ENCODE assay signal across 1 cellular context in genomic region chr18:773980-774624, GRCh38.
TF ChIP-seq lines count a peak whose summit lies in the region.

No MANE protein-coding gene starts in this region.

TF ChIP-seq in K562, 482 proteins besides CTCF, POLR2A, EP300 and RAD21 (continued from another document and continues in another):
- TF ChIP-seq ZNF512 (tag; IDR thresholded peaks at IDR 0.05) = no peak
- TF ChIP-seq TAF7 (tag; IDR thresholded peaks at IDR 0.05) = no peak
- no peak for TF ChIP-seq EHMT2 (IDR thresholded peaks at IDR 0.05)
- no peak for TF ChIP-seq PYGO2 (tag; IDR thresholded peaks at IDR 0.05)
- TF ChIP-seq ATF6 (CRISPR knock-in tag; IDR thresholded peaks at IDR 0.05) = no peak
- TF ChIP-seq ZNF764 (CRISPR knock-in tag; IDR thresholded peaks at IDR 0.05; ENCODE audit: low read depth) = no peak
- TF ChIP-seq ZNF217 (CRISPR knock-in tag; IDR thresholded peaks at IDR 0.05) = no peak
- no peak for TF ChIP-seq HMGN3 (IDR thresholded peaks at IDR 0.05; ENCODE audit: borderline replicate concordance, extremely low read depth, insufficient read length, low read depth, low read length)
- TF ChIP-seq REST (CRISPR knock-in tag; IDR thresholded peaks at IDR 0.05; ENCODE audit: low read depth) = no peak
- no peak for TF ChIP-seq ZNF644 (tag; IDR thresholded peaks at IDR 0.05; ENCODE audit: low read depth)
- TF ChIP-seq PRMT5 (CRISPR knock-in tag; IDR thresholded peaks at IDR 0.05) = no peak
- no peak for TF ChIP-seq ZNF140 (CRISPR knock-in tag; IDR thresholded peaks at IDR 0.05)
- peak; percentile 15 for TF ChIP-seq POLR2B (IDR thresholded peaks at IDR 0.05; ENCODE audit: low read depth, partially characterized antibody)
- TF ChIP-seq HOMEZ (CRISPR knock-in tag; IDR thresholded peaks at IDR 0.05) = no peak
- no peak for TF ChIP-seq STAG1 (CRISPR knock-in tag; IDR thresholded peaks at IDR 0.05; ENCODE audit: borderline replicate concordance)
- TF ChIP-seq PHF8 (IDR thresholded peaks at IDR 0.05; ENCODE audit: borderline replicate concordance, low read length) = no peak; the same call in 1 of the 2 replicates
- TF ChIP-seq CHD2 (IDR thresholded peaks at IDR 0.05; ENCODE audit: low read depth, low read length) = no peak
- no peak for TF ChIP-seq THRB (CRISPR knock-in tag; conservative IDR thresholded peaks at IDR 0.05)
- no peak for TF ChIP-seq POU5F1 (IDR thresholded peaks at IDR 0.05; ENCODE audit: borderline replicate concordance, low read depth, low read length, partially characterized antibody)
- TF ChIP-seq CCAR2 (IDR thresholded peaks at IDR 0.05; ENCODE audit: low read depth, low read length) = no peak
- TF ChIP-seq ELF4 (CRISPR knock-in tag; IDR thresholded peaks at IDR 0.05) = no peak
- TF ChIP-seq RHOXF2B (CRISPR knock-in tag; conservative IDR thresholded peaks at IDR 0.05) = no peak
- peak; percentile 50; the same call in 1 of the 2 replicates for TF ChIP-seq KAT7 (CRISPR knock-in tag; IDR thresholded peaks at IDR 0.05; ENCODE audit: borderline replicate concordance)
- no peak for TF ChIP-seq ZFX (CRISPR knock-in tag; IDR thresholded peaks at IDR 0.05)
- TF ChIP-seq TBL1XR1 (IDR thresholded peaks at IDR 0.05; ENCODE audit: low read length in 2 of 2) = peak in 1 of 2 experiments; percentile 79; a peak in 1 of 4 replicates
- peak; percentile 80 for TF ChIP-seq ZEB2 (IDR thresholded peaks at IDR 0.05)
- no peak for TF ChIP-seq TAF15 (IDR thresholded peaks at IDR 0.05; ENCODE audit: low read depth, low read length)
- TF ChIP-seq HMBOX1 (IDR thresholded peaks at IDR 0.05) = no peak
- TF ChIP-seq ZFP91 (CRISPR knock-in tag; IDR thresholded peaks at IDR 0.05) = no peak
- TF ChIP-seq PTRF (tag; IDR thresholded peaks at IDR 0.05) = no peak
- no peak for TF ChIP-seq CAMTA2 (CRISPR knock-in tag; conservative IDR thresholded peaks at IDR 0.05)
- TF ChIP-seq HCFC1 (IDR thresholded peaks at IDR 0.05; ENCODE audit: low read depth, low read length) = no peak
- TF ChIP-seq ZNF668 (CRISPR knock-in tag; IDR thresholded peaks at IDR 0.05) = no peak
- no peak for TF ChIP-seq TFAP4 (CRISPR knock-in tag; IDR thresholded peaks at IDR 0.05; ENCODE audit: borderline replicate concordance)
- no peak for TF ChIP-seq GTF2E2 (tag; IDR thresholded peaks at IDR 0.05)
- no peak for TF ChIP-seq TCF7L2 (IDR thresholded peaks at IDR 0.05; ENCODE audit: low read depth, low read length)
- no peak for TF ChIP-seq FOXP1 (CRISPR knock-in tag; IDR thresholded peaks at IDR 0.05)
- TF ChIP-seq CTCFL (IDR thresholded peaks at IDR 0.05; ENCODE audit: borderline replicate concordance, insufficient read depth, low read depth, low read length, poor library complexity, severe bottlenecking) = no peak
- no peak for TF ChIP-seq RFX7 (CRISPR knock-in tag; IDR thresholded peaks at IDR 0.05)
- TF ChIP-seq BRF1 (IDR thresholded peaks at IDR 0.05; ENCODE audit: borderline replicate concordance, extremely low read depth, insufficient read length) = no peak
- TF ChIP-seq ZZZ3 (IDR thresholded peaks at IDR 0.05) = 0 out of 2 replicates have a peak, but pooled peaks have one; percentile 35
- no peak for TF ChIP-seq DLX4 (CRISPR knock-in tag; IDR thresholded peaks at IDR 0.05)
- no peak for TF ChIP-seq TCF7 (IDR thresholded peaks at IDR 0.05; ENCODE audit: borderline replicate concordance)
- no peak for TF ChIP-seq BRF2 (IDR thresholded peaks at IDR 0.05; ENCODE audit: borderline replicate concordance, insufficient read depth, insufficient read length)
- no peak for TF ChIP-seq MAFG (tag; conservative IDR thresholded peaks at IDR 0.05)
- TF ChIP-seq PHB (CRISPR knock-in tag; IDR thresholded peaks at IDR 0.05) = no peak
- TF ChIP-seq ZBTB34 (CRISPR knock-in tag; IDR thresholded peaks at IDR 0.05) = no peak
- no peak for TF ChIP-seq ZNF431 (CRISPR knock-in tag; IDR thresholded peaks at IDR 0.05)
- no peak for TF ChIP-seq SRSF9 (IDR thresholded peaks at IDR 0.05; ENCODE audit: borderline replicate concordance, low read depth, low read length)
